In the genomic region with DNA sequence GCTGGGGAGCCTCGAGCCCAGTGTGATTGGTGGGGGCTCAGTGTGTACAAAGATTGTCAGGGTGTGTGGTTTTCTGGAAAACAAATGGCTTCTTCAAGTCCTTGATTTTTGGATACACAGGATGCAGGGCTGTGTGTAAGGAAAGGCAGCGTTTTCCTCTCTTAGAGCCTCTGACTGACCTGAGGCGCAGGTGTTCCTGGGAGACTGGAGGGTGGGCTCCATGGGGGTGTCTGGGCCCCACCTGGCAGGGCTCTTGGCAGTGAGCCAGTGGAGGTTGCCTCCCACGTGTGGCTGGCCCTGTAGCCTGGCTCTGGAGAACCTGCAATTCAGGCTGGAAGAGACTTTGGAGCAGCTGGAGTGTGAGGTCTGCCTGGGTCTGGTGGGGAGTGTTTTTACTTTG, we compare ENCODE assay signal across 11 cellular contexts. TPM values are rescaled to one million over a fixed set of nuclear protein-coding genes. Genes with fewer than 3 reads are reported as not detected.
DNase-seq lines count a peak whose midpoint lies in the region; ATAC-seq and TF ChIP-seq lines count a peak whose summit lies in the region.
"Had no signal": no experiment of that assay in that cellular context is flagged by ENCODE, and none has a peak within 500 bp of the region (broad histone marks: within the 10 kb centered on the region; RNA-seq: fewer than 3 reads in every experiment).

No MANE protein-coding gene starts in this region.

- no peaks in the 10 kb centered on the region for H3F3A ChIP-seq in smooth muscle cell (ENCODE audit: low read depth)

- WGBS in endodermal cell (ENCODE audit: insufficient coverage in 1 of 2, insufficient read length in 1 of 2), 2 experiments: 92 to 100% methylated on average over 2 to 4 of the region's 4 CpGs
- 89% methylated on average over 4 of the region's 4 CpGs for WGBS in smooth muscle cell (ENCODE audit: low lambda C conversion rate)

- no peak overlapping the region for H3K9ac ChIP-seq in endodermal cell (ENCODE audit: extremely low read depth, low read length, poor library complexity, severe bottlenecking)
- H3K9ac ChIP-seq in smooth muscle cell (ENCODE audit: low read depth): no peak overlapping the region

- peaks cover 33% of the 10 kb centered on the region for H3K4me1 Mint-ChIP-seq in T-helper 1 cell treated with Interleukin-12 subunit alpha and Interleukin-12 subunit beta and Interleukin-4 antibody, amounts not matched to agents 30 μg/mL and 1 μg/mL, for 36 hours (ENCODE audit: low read depth)
- peaks cover 7% of the 10 kb centered on the region for H3K4me1 Mint-ChIP-seq in endodermal cell

- peaks cover 94% of the 10 kb centered on the region for H4K20me1 ChIP-seq in smooth muscle cell (ENCODE audit: low read depth)

- peaks cover 9% of the 10 kb centered on the region for H3K36me3 Mint-ChIP-seq in T-helper 1 cell treated with Interleukin-12 subunit alpha and Interleukin-12 subunit beta and Interleukin-4 antibody, amounts not matched to agents 30 μg/mL and 1 μg/mL, for 36 hours (ENCODE audit: low read depth)
- H3K36me3 Mint-ChIP-seq in endodermal cell (ENCODE audit: low read depth): peaks cover 13% of the 10 kb centered on the region

- peaks cover 97% of the 10 kb centered on the region for H3K79me2 ChIP-seq in smooth muscle cell (ENCODE audit: low read depth)

- H3K4me3 ChIP-seq in endodermal cell (ENCODE audit: low read length) (no peak overlapping the region), smooth muscle cell (no peak overlapping the region)
- H3K4me3 ChIP-seq: sigmoid colon had no signal

- no peaks in the 10 kb centered on the region for H3K4me1 ChIP-seq in endodermal cell (ENCODE audit: control insufficient read depth, insufficient read depth, low read length)
- H3K4me1 ChIP-seq in smooth muscle cell (ENCODE audit: low read depth): peaks cover 12% of the 10 kb centered on the region

- no peaks in the 10 kb centered on the region for H3K9me3 Mint-ChIP-seq in T-helper 1 cell treated with Interleukin-12 subunit alpha and Interleukin-12 subunit beta and Interleukin-4 antibody, amounts not matched to agents 30 μg/mL and 1 μg/mL, for 36 hours
- H3K9me3 Mint-ChIP-seq in endodermal cell: no peaks in the 10 kb centered on the region

- no peak for TF ChIP-seq CTCF in endodermal cell (conservative IDR thresholded peaks at IDR 0.05)
- no peak for TF ChIP-seq CTCF in smooth muscle cell (IDR thresholded peaks at IDR 0.05; ENCODE audit: borderline replicate concordance, insufficient read depth, poor library complexity, severe bottlenecking)

- H3K27me3 ChIP-seq in endodermal cell (ENCODE audit: control insufficient read depth, insufficient read depth, low read length, poor library complexity, severe bottlenecking) (no peaks in the 10 kb centered on the region), smooth muscle cell (ENCODE audit: low read depth) (no peaks in the 10 kb centered on the region)
- H3K27me3 ChIP-seq: sigmoid colon had no signal

- ATAC-seq in GM19455 (IDR thresholded peaks at IDR 0.05; ENCODE audit: unreplicated experiment): no peak
- ATAC-seq: left cardiac atrium had no signal

- peak overlapping the region; percentile 1 for H3K27ac Mint-ChIP-seq in T-helper 1 cell treated with Interleukin-12 subunit alpha and Interleukin-12 subunit beta and Interleukin-4 antibody, amounts not matched to agents 30 μg/mL and 1 μg/mL, for 36 hours
- H3K27ac Mint-ChIP-seq in endodermal cell: peak overlapping the region; percentile 82

- no peaks in the 10 kb centered on the region for H3K9me3 ChIP-seq in endodermal cell (ENCODE audit: control insufficient read depth, low read length)
- H3K9me3 ChIP-seq in smooth muscle cell (replicated peaks; ENCODE audit: low read depth): no peaks in the 10 kb centered on the region
- H3K9me3 ChIP-seq: sigmoid colon had no signal

- H3K36me3 ChIP-seq in endodermal cell (ENCODE audit: control insufficient read depth, insufficient read depth, low read length): peaks cover 15% of the 10 kb centered on the region
- no peaks in the 10 kb centered on the region for H3K36me3 ChIP-seq in smooth muscle cell (ENCODE audit: low read depth)
- H3K36me3 ChIP-seq: sigmoid colon had no signal

- H3K4me2 ChIP-seq in smooth muscle cell: no peak overlapping the region

- no peak overlapping the region for H2AFZ ChIP-seq in smooth muscle cell (ENCODE audit: low read depth)

- H3K27me3 Mint-ChIP-seq in T-helper 1 cell treated with Interleukin-12 subunit alpha and Interleukin-12 subunit beta and Interleukin-4 antibody, amounts not matched to agents 30 μg/mL and 1 μg/mL, for 36 hours (ENCODE audit: low read depth): no peaks in the 10 kb centered on the region
- H3K27me3 Mint-ChIP-seq in endodermal cell (ENCODE audit: insufficient read depth): no peaks in the 10 kb centered on the region

- no peak overlapping the region for H3K4me3 Mint-ChIP-seq in T-helper 1 cell treated with Interleukin-12 subunit alpha and Interleukin-12 subunit beta and Interleukin-4 antibody, amounts not matched to agents 30 μg/mL and 1 μg/mL, for 36 hours
- no peak overlapping the region for H3K4me3 Mint-ChIP-seq in endodermal cell

- DNase-seq in T-helper 1 cell: no peak
- DNase-seq in NCI-H345 (lab: John Stamatoyannopoulos, UW): peak; percentile 94
- no peak for DNase-seq in endodermal cell
- DNase-seq in smooth muscle cell (lab: John Stamatoyannopoulos, UW; ENCODE audit: unreplicated experiment): no peak
- DNase-seq in HCEC 1CT: no peak
- DNase-seq in activated CD4-positive, alpha-beta T cell treated with anti-CD3 and anti-CD28 coated beads for 48 hours: no peak
- DNase-seq: left cardiac atrium, NCI-H1048, sigmoid colon had no signal

- no peak overlapping the region for H3K27ac ChIP-seq in endodermal cell (ENCODE audit: low read depth, low read length)
- H3K27ac ChIP-seq in smooth muscle cell (ENCODE audit: low read depth): peak overlapping the region; percentile 18

RNA-seq across cellular contexts. Expression of gene FOXK2, which starts 5.0 kb away (rescaled TPM):
- total RNA-seq in endodermal cell (10 to 100 TPM; 67.2 to 68.1 TPM), smooth muscle cell (27.1 and 27.3 TPM in 2 replicates)
- 58.7 TPM for polyA plus RNA-seq in endodermal cell (2013, experiment 1 of 2)
- 53.1 TPM for polyA plus RNA-seq in endodermal cell (2013, experiment 2 of 2)
- 25.9 and 39.3 TPM in 2 replicates for polyA plus RNA-seq in smooth muscle cell
